Comparison of ENCODE assay signal across 7 cellular contexts in genomic region chr7:24401628-24402593, GRCh38.
DNase-seq lines count a peak whose midpoint lies in the region; ATAC-seq and TF ChIP-seq lines count a peak whose summit lies in the region.

No MANE protein-coding gene starts in this region.

- DNase-seq in GM06990 (ENCODE audit: extremely low read depth, insufficient read length) (no peak), RKO (ENCODE audit: low spot score) (peak; percentile 62), foreskin keratinocyte (peak in 1 of 2 donors; percentile 44), stomach (no peak), UCSD-AML1 (lab: John Stamatoyannopoulos, UW; ENCODE audit: unreplicated experiment) (no peak)

- peaks cover 7% of the 10 kb centered on the region for H3K4me1 ChIP-seq in foreskin keratinocyte
- H3K4me1 ChIP-seq in stomach, result no peaks in the 10 kb centered on the region

- H3K4me3 ChIP-seq in GM06990 (replicated peaks; ENCODE audit: low read depth, low read length) (peak overlapping the region; percentile 30; the same call in 1 of the 2 replicates), stomach (no peak overlapping the region)

- H3K27ac ChIP-seq in foreskin keratinocyte (no peak overlapping the region), stomach (no peak overlapping the region)

- H3K36me3 ChIP-seq in GM06990 (ENCODE audit: control insufficient read depth, insufficient read depth, low read length), result no peaks in the 10 kb centered on the region
- no peaks in the 10 kb centered on the region for H3K36me3 ChIP-seq in stomach

- ATAC-seq in HG02678 (IDR thresholded peaks at IDR 0.05; ENCODE audit: unreplicated experiment) (peak; percentile 42), foreskin keratinocyte (peak; percentile 56), GM19397 (IDR thresholded peaks at IDR 0.05; ENCODE audit: unreplicated experiment) (no peak)

- H3K9me3 ChIP-seq in stomach, result no peaks in the 10 kb centered on the region

- intact Hi-C loops in stomach (cut with DNase I; ENCODE audit: low total_unique reads), result loop anchor here (10.0 kb wide), 1 partner anchor 263 kb away; no protein-coding TSS in a partner anchor

- TF ChIP-seq POLR2A in stomach (IDR thresholded peaks at IDR 0.05), result no peak

- H3K27me3 ChIP-seq in GM06990 (replicated peaks; ENCODE audit: control insufficient read depth, insufficient read depth, low read length), result no peaks in the 10 kb centered on the region
- no peaks in the 10 kb centered on the region for H3K27me3 ChIP-seq in foreskin keratinocyte
- H3K27me3 ChIP-seq in stomach, result no peaks in the 10 kb centered on the region

- 33 to 44% (median 41%) methylated on average over 12 to 14 of the region's 15 CpGs for WGBS in stomach, 5 donors

- TF ChIP-seq CTCF in GM06990 (IDR thresholded peaks at IDR 0.05; ENCODE audit: insufficient read depth, low read length, poor library complexity, severe bottlenecking) (peak; percentile 59), foreskin keratinocyte (conservative IDR thresholded peaks at IDR 0.05) (peak; percentile 73), stomach (IDR thresholded peaks at IDR 0.05) (peak in 4 of 7 experiments; percentile 7 to 30 (median 14))

- no peak for TF ChIP-seq EP300 in stomach (IDR thresholded peaks at IDR 0.05)

Comparison
In these comparisons a context has a peak if more than half of its experiments do, and no peak if none do; other contexts are left out.
1. CTCF ChIP-seq: peak in every context shown above with its lines; median percentile 73 in foreskin keratinocyte; 59 in GM06990; 14 in stomach.